ENCODE assay signal across 13 cellular contexts in the genomic region with DNA sequence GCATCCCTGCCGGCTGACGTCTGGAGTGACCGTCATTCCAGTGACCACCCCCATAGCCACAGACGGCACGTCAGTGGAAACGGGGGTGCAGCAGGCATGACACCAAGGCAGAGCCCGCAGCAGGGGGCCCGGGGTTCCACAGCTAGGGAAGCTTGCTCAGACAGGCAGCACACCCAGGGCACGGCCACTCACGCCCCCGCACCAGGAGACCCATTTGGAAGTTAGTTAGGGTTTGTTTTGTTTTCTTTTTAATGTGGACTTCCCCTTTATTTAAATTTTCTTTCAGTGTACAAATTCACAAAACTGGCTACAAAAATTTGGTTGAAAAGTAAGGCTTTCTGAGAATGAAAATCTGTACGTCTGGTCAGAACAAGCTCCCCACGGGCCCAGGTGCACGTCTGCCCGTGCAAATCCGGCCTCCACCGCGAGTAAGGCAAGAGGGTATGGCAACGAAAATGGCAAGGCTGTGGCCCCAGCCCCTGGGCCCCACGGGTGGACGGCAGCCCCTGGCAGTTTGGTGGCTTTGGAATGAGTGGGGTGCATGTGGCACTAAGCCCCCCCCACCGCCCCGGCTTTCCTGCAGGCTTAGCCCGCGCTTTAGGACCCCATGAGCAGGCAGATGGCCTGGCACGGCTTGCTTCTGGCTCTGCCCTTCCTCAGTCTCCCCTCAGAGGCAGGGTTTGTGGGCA.
DNase-seq lines count a peak whose midpoint lies in the region; ATAC-seq and TF ChIP-seq lines count a peak whose summit lies in the region.
"Had no signal": no experiment of that assay in that cellular context is flagged by ENCODE, and none has a peak within 500 bp of the region (broad histone marks: within the 10 kb centered on the region; RNA-seq: fewer than 3 reads in every experiment).

No MANE protein-coding gene starts in this region.

- no peak overlapping the region for H3K4me3 ChIP-seq in fibroblast of villous mesenchyme (ENCODE audit: low read depth, low read length)
- H3K4me3 ChIP-seq: esophagus muscularis mucosa had no signal

- no peaks in the 10 kb centered on the region for H3K9me3 Mint-ChIP-seq in nephron progenitor cell
- H3K9me3 Mint-ChIP-seq: activated naive CD8-positive, alpha-beta T cell treated with anti-CD3 and anti-CD28 coated beads, Interleukin-2, amount 10 ng/mL, durations not matched to agents 7 days and 5 days; type B pancreatic cell had no signal

- no peak overlapping the region for H3K27ac Mint-ChIP-seq in nephron progenitor cell
- H3K27ac Mint-ChIP-seq: activated naive CD8-positive, alpha-beta T cell treated with anti-CD3 and anti-CD28 coated beads, Interleukin-2, amount 10 ng/mL, durations not matched to agents 7 days and 5 days; type B pancreatic cell had no signal

- H3K27me3 Mint-ChIP-seq in nephron progenitor cell (ENCODE audit: low read depth, poor library complexity): no peaks in the 10 kb centered on the region
- H3K27me3 Mint-ChIP-seq: activated naive CD8-positive, alpha-beta T cell treated with anti-CD3 and anti-CD28 coated beads, Interleukin-2, amount 10 ng/mL, durations not matched to agents 7 days and 5 days; type B pancreatic cell had no signal

- H3K36me3 Mint-ChIP-seq in nephron progenitor cell (ENCODE audit: low read depth): no peaks in the 10 kb centered on the region
- H3K36me3 Mint-ChIP-seq: activated naive CD8-positive, alpha-beta T cell treated with anti-CD3 and anti-CD28 coated beads, Interleukin-2, amount 10 ng/mL, durations not matched to agents 7 days and 5 days; type B pancreatic cell had no signal

- DNase-seq in CD1c-positive myeloid dendritic cell (ENCODE audit: extremely low spot score) (peak; percentile 69), fibroblast of villous mesenchyme (ENCODE audit: low read depth) (peak; percentile 32), nephron progenitor cell (no peak), SK-N-DZ (ENCODE audit: low spot score) (no peak)
- DNase-seq in activated CD4-positive, alpha-beta T cell treated with anti-CD3 and anti-CD28 coated beads for 48 hours: no peak
- DNase-seq: activated naive CD8-positive, alpha-beta T cell treated with anti-CD3 and anti-CD28 coated beads, Interleukin-2, amount 10 ng/mL, durations not matched to agents 7 days and 5 days; NCI-H446; stimulated activated CD4-positive, alpha-beta T cell treated with anti-CD3 and anti-CD28 coated beads, Interleukin-12 subunit alpha, Interleukin-12 subunit beta, amount 100 ng/mL, for 4 hours had no signal

- TF ChIP-seq CTCF in fibroblast of villous mesenchyme (IDR thresholded peaks at IDR 0.05; ENCODE audit: insufficient read depth, low read depth, low read length): no peak
- no peak for TF ChIP-seq CTCF in nephron progenitor cell (IDR thresholded peaks at IDR 0.05)

- no peak overlapping the region for H3K4me3 Mint-ChIP-seq in nephron progenitor cell
- H3K4me3 Mint-ChIP-seq: activated naive CD8-positive, alpha-beta T cell treated with anti-CD3 and anti-CD28 coated beads, Interleukin-2, amount 10 ng/mL, durations not matched to agents 7 days and 5 days; type B pancreatic cell had no signal

- H3K4me1 Mint-ChIP-seq in nephron progenitor cell: peaks cover 68% of the 10 kb centered on the region

- ATAC-seq in GM19438 (IDR thresholded peaks at IDR 0.05; ENCODE audit: low read depth, unreplicated experiment) (peak; percentile 43), HG03354 (IDR thresholded peaks at IDR 0.05; ENCODE audit: poor library complexity, severe bottlenecking, unreplicated experiment) (peak; percentile 56), HG02610 (IDR thresholded peaks at IDR 0.05; ENCODE audit: unreplicated experiment) (no peak)

Comparison
In these comparisons a context has a peak if more than half of its experiments do, and no peak if none do; other contexts are left out.
1. DNase-seq: peak in CD1c-positive myeloid dendritic cell (single experiment) and fibroblast of villous mesenchyme (single experiment); none in activated CD4-positive, alpha-beta T cell treated with anti-CD3 and anti-CD28 coated beads for 48 hours (single experiment), nephron progenitor cell (single experiment) and SK-N-DZ (single experiment).